Comparison of ENCODE assay signal across 8 cellular contexts in genomic region chr9:100567856-100568255, GRCh38. TPM values are rescaled to one million over a fixed set of nuclear protein-coding genes. Genes with fewer than 3 reads are reported as not detected.
"Had no signal": no experiment of that assay in that cellular context is flagged by ENCODE, and none has a peak within 500 bp of the region (broad histone marks: within the 10 kb centered on the region; RNA-seq: fewer than 3 reads in every experiment).

No MANE protein-coding gene starts in this region.

- H3K27ac ChIP-seq: GM23248, HL-60 had no signal

- DNase-seq: GM23248, GOT3, H9, HCEC 1CT, HFFc6, KBM-7 had no signal

- H3K4me3 ChIP-seq: GM23248 had no signal

RNA-seq across cellular contexts. Expression of gene CAVIN4, which starts 10.0 kb away (rescaled TPM):
- polyA plus RNA-seq: IgD-negative memory B cell had no signal
